15 cellular contexts compared by ENCODE assay signal in genomic region chr2:98234763-98235162, GRCh38.
"Had no signal": no experiment of that assay in that cellular context is flagged by ENCODE, and none has a peak within 500 bp of the region (broad histone marks: within the 10 kb centered on the region; RNA-seq: fewer than 3 reads in every experiment).

No MANE protein-coding gene starts in this region.

- DNase-seq: activated CD4-positive, alpha-beta T cell treated with anti-CD3 and anti-CD28 coated beads for 4 hours; activated CD8-positive, alpha-beta T cell treated with anti-CD3 and anti-CD28 coated beads for 36 hours; activated effector memory CD4-positive, alpha-beta T cell treated with Interleukin-2 at 50 U/mL for 16 hours; activated T-cell treated with anti-CD3 and anti-CD28 coated beads, Interleukin-2, amount 50 U/mL, for 4 hours; adrenal gland; hippocampal formation; mesenchymal stem cell; sigmoid colon had no signal

- H3K4me3 ChIP-seq: adrenal gland, cardiac muscle cell, coronary artery, esophagus muscularis mucosa, prostate gland, sigmoid colon had no signal

- ATAC-seq: activated CD8-positive, alpha-beta T cell treated with anti-CD3 and anti-CD28 coated beads for 36 hours; activated T-cell treated with anti-CD3 and anti-CD28 coated beads, Interleukin-2, amount 50 U/mL, for 4 hours; natural killer cell treated with Interleukin-12 subunit alpha and Interleukin-12 subunit beta and Interleukin-15 and Interleukin-18, amount 100 ng/mL, for 72 hours; stimulated activated memory B cell treated with anti-CD40 and anti-IgM and Interleukin-4, amounts not matched to agents 10 μg/mL and 1 μg/mL and 100 μg/mL, for 72 hours; WTC11 had no signal
